12 cellular contexts compared by ENCODE assay signal in genomic region chr7:131606346-131607290, GRCh38. TPM values are rescaled to one million over a fixed set of nuclear protein-coding genes. Genes with fewer than 3 reads are reported as not detected.
DNase-seq lines count a peak whose midpoint lies in the region; TF ChIP-seq lines count a peak whose summit lies in the region.
"Had no signal": no experiment of that assay in that cellular context is flagged by ENCODE, and none has a peak within 500 bp of the region (broad histone marks: within the 10 kb centered on the region; RNA-seq: fewer than 3 reads in every experiment).

No MANE protein-coding gene starts in this region.

- peak; percentile 4 for DNase-seq in stimulated activated CD4-positive, alpha-beta T cell treated with anti-CD3 and anti-CD28 coated beads, Interleukin-4, amount 100 ng/mL, for 24 hours
- no peak for DNase-seq in stimulated activated CD4-positive, alpha-beta T cell treated with anti-CD3 and anti-CD28 coated beads, Interleukin-4, amount 100 ng/mL, for 4 hours
- peak; percentile 17 for DNase-seq in SIG-M5 (lab: John Stamatoyannopoulos, UW)
- no peak for DNase-seq in iPS DF 6.9 (ENCODE audit: low read depth, low spot score)
- DNase-seq in uterus: peak in 1 of 2 donors; percentile 69
- no peak for DNase-seq in activated naive CD4-positive, alpha-beta T cell treated with anti-CD3 and anti-CD28 coated beads for 36 hours
- no peak for DNase-seq in stimulated activated CD4-positive, alpha-beta T cell treated with anti-CD3 and anti-CD28 coated beads, Interleukin-2, amount 100 ng/mL, for 48 hours
- DNase-seq in NCI-H446 treated with DMSO at 0.1 percent for 48 hours (lab: John Stamatoyannopoulos, UW): no peak
- DNase-seq: activated CD8-positive, alpha-beta memory T cell treated with anti-CD3 and anti-CD28 coated beads, Interleukin-2, amount 50 U/mL, for 4 hours; glutamatergic neuron; tibial artery had no signal

- no peak overlapping the region for H3K4me3 Mint-ChIP-seq in activated naive CD4-positive, alpha-beta T cell treated with anti-CD3 and anti-CD28 coated beads for 36 hours

- H3K27ac ChIP-seq in iPS DF 6.9 (ENCODE audit: low read length) (peak overlapping the region; percentile 60), uterus (peak overlapping the region; percentile 33 to 60)
- H3K27ac ChIP-seq: SK-N-MC, tibial artery had no signal

- TF ChIP-seq CTCF in uterus (IDR thresholded peaks at IDR 0.05): no peak

- 100% methylated on average over 2 of the region's 11 CpGs for WGBS in iPS DF 6.9 (ENCODE audit: insufficient coverage, insufficient read length)

- H3K4me1 Mint-ChIP-seq in activated naive CD4-positive, alpha-beta T cell treated with anti-CD3 and anti-CD28 coated beads for 36 hours (ENCODE audit: low read depth): no peaks in the 10 kb centered on the region

- peaks cover 5% of the 10 kb centered on the region for H3K27me3 Mint-ChIP-seq in activated naive CD4-positive, alpha-beta T cell treated with anti-CD3 and anti-CD28 coated beads for 36 hours (ENCODE audit: low read depth)

- H3K27me3 ChIP-seq in iPS DF 6.9 (ENCODE audit: control insufficient read depth, insufficient read depth, low read length) (no peaks in the 10 kb centered on the region), uterus (no peaks in the 10 kb centered on the region)

- no peaks in the 10 kb centered on the region for H3K36me3 ChIP-seq in iPS DF 6.9 (ENCODE audit: control insufficient read depth, insufficient read depth, low read length)
- no peaks in the 10 kb centered on the region for H3K36me3 ChIP-seq in uterus
- H3K36me3 ChIP-seq: tibial artery had no signal

- no peaks in the 10 kb centered on the region for H3K9me3 ChIP-seq in iPS DF 6.9 (ENCODE audit: control insufficient read depth, insufficient read depth, low read length)
- no peaks in the 10 kb centered on the region for H3K9me3 ChIP-seq in uterus
- H3K9me3 ChIP-seq: tibial artery had no signal

- no peak overlapping the region for H3K27ac Mint-ChIP-seq in activated naive CD4-positive, alpha-beta T cell treated with anti-CD3 and anti-CD28 coated beads for 36 hours

- intact Hi-C loops in uterus (cut with DNase I; ENCODE audit: low total_unique reads): no loop called here
- intact Hi-C loops in activated naive CD4-positive, alpha-beta T cell treated with anti-CD3 and anti-CD28 coated beads for 36 hours (cut with micrococcal nuclease): no loop called here

- CTCF ChIA-PET in activated naive CD4-positive, alpha-beta T cell treated with anti-CD3 and anti-CD28 coated beads for 36 hours (lab: Charles Lee): no interaction called here

- no peak for TF ChIP-seq POLR2A in uterus (IDR thresholded peaks at IDR 0.05)

- no peak overlapping the region for H3K4me3 ChIP-seq in iPS DF 6.9 (ENCODE audit: low read length)
- H3K4me3 ChIP-seq in uterus: no peak overlapping the region
- H3K4me3 ChIP-seq: SK-N-MC, tibial artery had no signal

- H3K9me3 Mint-ChIP-seq in activated naive CD4-positive, alpha-beta T cell treated with anti-CD3 and anti-CD28 coated beads for 36 hours: no peaks in the 10 kb centered on the region

- H3K4me1 ChIP-seq in iPS DF 6.9 (ENCODE audit: control insufficient read depth, insufficient read depth, low read length) (peaks cover 9% of the 10 kb centered on the region), uterus (no peaks in the 10 kb centered on the region)
- H3K4me1 ChIP-seq: tibial artery had no signal

- no peaks in the 10 kb centered on the region for H3K36me3 Mint-ChIP-seq in activated naive CD4-positive, alpha-beta T cell treated with anti-CD3 and anti-CD28 coated beads for 36 hours (ENCODE audit: low read depth)

RNA-seq across cellular contexts. Expression of gene PODXL, which starts 50.2 kb away (rescaled TPM):
- total RNA-seq in uterus: 100 to 1,000 TPM in 1 of 4 donors, 10 to 100 TPM in 3; 33.6 to 135 (median 36.1) TPM
- 1 to 10 TPM in 1 of 2 experiments, under 1 TPM in 1; 0.98 to 1.8 TPM for total RNA-seq in activated naive CD4-positive, alpha-beta T cell treated with anti-CD3 and anti-CD28 coated beads for 36 hours

Comparison
In these comparisons a context has a peak if more than half of its experiments do, and no peak if none do; other contexts are left out.
1. DNase-seq: peak in stimulated activated CD4-positive, alpha-beta T cell treated with anti-CD3 and anti-CD28 coated beads, Interleukin-4, amount 100 ng/mL, for 24 hours (single experiment) and SIG-M5 (single experiment); none in stimulated activated CD4-positive, alpha-beta T cell treated with anti-CD3 and anti-CD28 coated beads, Interleukin-4, amount 100 ng/mL, for 4 hours (0 of 2), iPS DF 6.9 (single experiment), activated naive CD4-positive, alpha-beta T cell treated with anti-CD3 and anti-CD28 coated beads for 36 hours (single experiment), stimulated activated CD4-positive, alpha-beta T cell treated with anti-CD3 and anti-CD28 coated beads, Interleukin-2, amount 100 ng/mL, for 48 hours (0 of 2) and NCI-H446 treated with DMSO at 0.1 percent for 48 hours (single experiment).
2. RNA of gene PODXL, which starts 50.2 kb away (total RNA-seq): 33.6 to 135 TPM in uterus; 0.98 to 1.8 TPM in activated naive CD4-positive, alpha-beta T cell treated with anti-CD3 and anti-CD28 coated beads for 36 hours; every median in the first group is over 10 times any median in the second.